Comparison of ENCODE assay signal across 15 cellular contexts in the genomic region with DNA sequence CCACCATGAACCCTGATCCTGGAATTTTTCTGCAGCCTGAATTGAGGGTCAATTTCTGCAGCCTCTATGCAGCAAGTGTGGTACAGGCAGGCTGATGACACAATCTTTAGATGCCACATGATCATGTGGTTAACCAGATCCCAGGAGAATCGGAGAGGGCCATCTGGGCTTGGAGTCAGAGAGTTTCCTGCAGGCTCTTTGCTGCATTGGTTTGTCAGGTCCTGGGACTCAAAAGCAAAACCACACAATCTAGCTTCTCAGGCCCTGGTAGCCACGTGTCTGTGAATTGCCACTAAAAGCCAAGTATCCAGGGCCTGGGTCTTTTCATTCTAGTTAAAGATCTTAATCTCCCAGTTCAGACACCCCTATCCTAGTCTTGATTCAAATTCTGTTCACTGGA.
DNase-seq lines count a peak whose midpoint lies in the region; ATAC-seq, FAIRE-seq and TF ChIP-seq lines count a peak whose summit lies in the region.
"Had no signal": no experiment of that assay in that cellular context is flagged by ENCODE, and none has a peak within 500 bp of the region (broad histone marks: within the 10 kb centered on the region; RNA-seq: fewer than 3 reads in every experiment).

No MANE protein-coding gene starts in this region.

- H3K27me3 ChIP-seq in astrocyte (ENCODE audit: insufficient read depth, low read length) = no peaks in the 10 kb centered on the region
- H3K27me3 ChIP-seq in CD8-positive, alpha-beta T cell (ENCODE audit: insufficient read depth, low read length) = no peaks in the 10 kb centered on the region
- H3K27me3 ChIP-seq: tibial artery had no signal

- FAIRE-seq in astrocyte (lab: Jason Lieb, UNC) = peak; percentile 96

- H3K27ac ChIP-seq in astrocyte (ENCODE audit: low read depth, low read length) = no peak overlapping the region
- H3K27ac ChIP-seq in CD8-positive, alpha-beta T cell (ENCODE audit: low read depth, low read length) = no peak overlapping the region
- H3K27ac ChIP-seq: SK-N-MC, spleen, tibial artery had no signal

- CTCF ChIA-PET in CD8-positive, alpha-beta T cell (lab: Charles Lee) = no interaction called here

- H3K27me3 Mint-ChIP-seq in HFFc6 (ENCODE audit: insufficient read depth) = peaks cover 6% of the 10 kb centered on the region
- H3K27me3 Mint-ChIP-seq in astrocyte (ENCODE audit: low read depth, unreplicated experiment) = peaks cover 4% of the 10 kb centered on the region
- no peaks in the 10 kb centered on the region for H3K27me3 Mint-ChIP-seq in CD8-positive, alpha-beta T cell (ENCODE audit: low read depth)

- H3K9ac ChIP-seq in astrocyte (ENCODE audit: low read length) = no peak overlapping the region

- no peak overlapping the region for H3K4me3 ChIP-seq in astrocyte (ENCODE audit: insufficient read depth, low read depth, low read length)
- no peak overlapping the region for H3K4me3 ChIP-seq in CD8-positive, alpha-beta T cell (ENCODE audit: low read depth, low read length)
- H3K4me3 ChIP-seq: lung, SK-N-MC, spleen, tibial artery had no signal

- H3K4me2 ChIP-seq in astrocyte (ENCODE audit: low read length) = no peak overlapping the region

- H3K9me3 Mint-ChIP-seq in HFFc6 (no peaks in the 10 kb centered on the region), astrocyte (ENCODE audit: unreplicated experiment) (no peaks in the 10 kb centered on the region)
- no peaks in the 10 kb centered on the region for H3K9me3 Mint-ChIP-seq in CD8-positive, alpha-beta T cell

- no peak for ATAC-seq in CD8-positive, alpha-beta T cell

- H3K4me1 ChIP-seq in astrocyte (ENCODE audit: insufficient read depth, low read length) = no peaks in the 10 kb centered on the region
- no peaks in the 10 kb centered on the region for H3K4me1 ChIP-seq in CD8-positive, alpha-beta T cell (ENCODE audit: insufficient read depth, low read length)
- H3K4me1 ChIP-seq: spleen, tibial artery had no signal

- no peak overlapping the region for H2AFZ ChIP-seq in astrocyte (ENCODE audit: low read depth, low read length)

- no peaks in the 10 kb centered on the region for H4K20me1 ChIP-seq in astrocyte (ENCODE audit: insufficient read depth, low read length)

- TF ChIP-seq CTCF in HFFc6 (IDR thresholded peaks at IDR 0.05) = no peak
- no peak for TF ChIP-seq CTCF in astrocyte (IDR thresholded peaks at IDR 0.05; ENCODE audit: insufficient read depth, low read depth, low read length)
- no peak for TF ChIP-seq CTCF in CD8-positive, alpha-beta T cell (IDR thresholded peaks at IDR 0.05)

- H3K4me3 Mint-ChIP-seq in HFFc6 (no peak overlapping the region), astrocyte (ENCODE audit: unreplicated experiment) (no peak overlapping the region)
- H3K4me3 Mint-ChIP-seq in CD8-positive, alpha-beta T cell = no peak overlapping the region
- H3K4me3 Mint-ChIP-seq: endodermal cell had no signal

- H3K79me2 ChIP-seq in astrocyte (ENCODE audit: insufficient read depth, low read length) = no peaks in the 10 kb centered on the region

- DNase-seq in HFFc6 = peak; percentile 3
- peak; percentile 84 for DNase-seq in NCI-H2171 treated with DMSO at 0.1 percent for 48 hours (lab: John Stamatoyannopoulos, UW)
- DNase-seq in astrocyte (ENCODE audit: low read depth) = peak; percentile 66
- DNase-seq in non-pigmented ciliary epithelial cell (ENCODE audit: low read depth) = peak; percentile 11
- no peak for DNase-seq in AG08396 (ENCODE audit: low spot score)
- no peak for DNase-seq in cortex of kidney (lab: John Stamatoyannopoulos, UW)
- DNase-seq in CD8-positive, alpha-beta T cell = no peak
- DNase-seq: activated CD4-positive, alpha-beta T cell treated with anti-CD3 and anti-CD28 coated beads for 4 hours; activated T-cell treated with anti-CD3 and anti-CD28 coated beads, Interleukin-2, amount 50 U/mL, for 48 hours; endodermal cell; NCI-H1105; spleen; tibial artery had no signal

- no peak overlapping the region for H3K27ac Mint-ChIP-seq in HFFc6
- H3K27ac Mint-ChIP-seq in astrocyte (ENCODE audit: unreplicated experiment) = no peak overlapping the region
- H3K27ac Mint-ChIP-seq in CD8-positive, alpha-beta T cell = no peak overlapping the region
- H3K27ac Mint-ChIP-seq: endodermal cell had no signal

- POLR2A ChIA-PET in CD8-positive, alpha-beta T cell (lab: Charles Lee) = no interaction called here

- 0 out of 2 replicates have a peak, but pooled peaks cover 4% of the 10 kb centered on the region for H3K4me1 Mint-ChIP-seq in HFFc6 (ENCODE audit: low read depth)
- peaks cover 11% of the 10 kb centered on the region for H3K4me1 Mint-ChIP-seq in astrocyte (ENCODE audit: low read depth, unreplicated experiment)
- peaks cover 11% of the 10 kb centered on the region for H3K4me1 Mint-ChIP-seq in CD8-positive, alpha-beta T cell (ENCODE audit: low read depth)
- H3K4me1 Mint-ChIP-seq: endodermal cell had no signal

- no peaks in the 10 kb centered on the region for H3K36me3 Mint-ChIP-seq in HFFc6 (ENCODE audit: low read depth)
- no peaks in the 10 kb centered on the region for H3K36me3 Mint-ChIP-seq in astrocyte (ENCODE audit: low read depth, unreplicated experiment)
- H3K36me3 Mint-ChIP-seq in CD8-positive, alpha-beta T cell = no peaks in the 10 kb centered on the region

- H3K36me3 ChIP-seq in astrocyte (ENCODE audit: insufficient read depth, low read length) = no peaks in the 10 kb centered on the region
- no peaks in the 10 kb centered on the region for H3K36me3 ChIP-seq in CD8-positive, alpha-beta T cell (ENCODE audit: insufficient read depth, low read length)
- H3K36me3 ChIP-seq: spleen, tibial artery had no signal

- no peaks in the 10 kb centered on the region for H3K9me3 ChIP-seq in astrocyte (ENCODE audit: insufficient read depth, low read depth, low read length)
- H3K9me3 ChIP-seq in CD8-positive, alpha-beta T cell (ENCODE audit: low read length) = no peaks in the 10 kb centered on the region
- H3K9me3 ChIP-seq: spleen, tibial artery had no signal

- intact Hi-C loops in CD8-positive, alpha-beta T cell (cut with DNase I, micrococcal nuclease) = no loop called here

Comparison
In these comparisons a context has a peak if more than half of its experiments do, and no peak if none do; other contexts are left out.
1. DNase-seq: peak in HFFc6 (single experiment), NCI-H2171 treated with DMSO at 0.1 percent for 48 hours (single experiment), astrocyte (single experiment) and non-pigmented ciliary epithelial cell (single experiment); none in AG08396 (single experiment), cortex of kidney (single experiment) and CD8-positive, alpha-beta T cell (0 of 7).